Comparison of ENCODE assay signal across 1 cellular context in genomic region chr7:121036776-121037175, GRCh38. TPM values are rescaled to one million over a fixed set of nuclear protein-coding genes. Genes with fewer than 3 reads are reported as not detected.
"Had no signal": no experiment of that assay in that cellular context is flagged by ENCODE, and none has a peak within 500 bp of the region (broad histone marks: within the 10 kb centered on the region; RNA-seq: fewer than 3 reads in every experiment).

No MANE protein-coding gene starts in this region.

RNA-seq across cellular contexts. Expression of gene CPED1, which starts 48.3 kb away (rescaled TPM):
- total RNA-seq: MCF 10A had no signal
